In genomic region chr15:40506964-40507571, GRCh38 we compare ENCODE assay signal across 1 cellular context.
TF ChIP-seq lines count a peak whose summit lies in the region.

No MANE protein-coding gene starts in this region.

TF ChIP-seq in K562, 482 proteins besides CTCF, POLR2A, EP300 and RAD21 (continued from another document and continues in another):
- TF ChIP-seq CHD7 (IDR thresholded peaks at IDR 0.05; ENCODE audit: low read depth, low read length) (no peak), FOXP1 (CRISPR knock-in tag; IDR thresholded peaks at IDR 0.05) (0 out of 2 replicates have a peak, but pooled peaks have one; percentile 41), SNRNP70 (optimal IDR thresholded peaks at IDR 0.05; ENCODE audit: low read depth, low read length) (no peak), CCAR2 (IDR thresholded peaks at IDR 0.05; ENCODE audit: low read depth, low read length) (no peak), VEZF1 (CRISPR knock-in tag; IDR thresholded peaks at IDR 0.05) (peak; percentile 87), XRCC5 (IDR thresholded peaks at IDR 0.05; ENCODE audit: low read depth, low read length) (peak; percentile 94), TRIM28 (IDR thresholded peaks at IDR 0.05) (peak; percentile 38; the same call in 1 of the 2 replicates), CREB1 (IDR thresholded peaks at IDR 0.05) (no peak), CREB1 (CRISPR knock-in tag; IDR thresholded peaks at IDR 0.05) (0 out of 2 replicates have a peak, but pooled peaks have one; percentile 49), NR0B1 (IDR thresholded peaks at IDR 0.05; ENCODE audit: partially characterized antibody) (no peak), SMARCA4 (IDR thresholded peaks at IDR 0.05) (0 out of 2 replicates have a peak, but pooled peaks have one; percentile 63), KLF16 (IDR thresholded peaks at IDR 0.05) (peak; percentile 50; the same call in 1 of the 2 replicates), MAZ (CRISPR knock-in tag; conservative IDR thresholded peaks at IDR 0.05 in 1 of 2, IDR thresholded peaks at IDR 0.05 in 1 of 2) (peak; percentile 56 to 95; a peak in 3 of 4 replicates), RCOR1 (IDR thresholded peaks at IDR 0.05; ENCODE audit: borderline replicate concordance in 1 of 2, low read depth in 2 of 2, low read length in 2 of 2) (peak in 1 of 2 experiments; percentile 72; a peak in 1 of 4 replicates), MAFF (IDR thresholded peaks at IDR 0.05; ENCODE audit: low read length) (no peak), TAF1 (IDR thresholded peaks at IDR 0.05; ENCODE audit: control insufficient read depth, extremely low read depth, insufficient read depth, low read length, severe bottlenecking) (peak; percentile 46), NCOR1 (IDR thresholded peaks at IDR 0.05) (no peak), ESRRA (IDR thresholded peaks at IDR 0.05; ENCODE audit: borderline replicate concordance, low read depth) (peak; percentile 59; the same call in 1 of the 2 replicates), CHD4 (IDR thresholded peaks at IDR 0.05; ENCODE audit: insufficient read depth, insufficient replicate concordance, low read depth, low read length, poor library complexity, severe bottlenecking) (no peak), CC2D1A (IDR thresholded peaks at IDR 0.05) (peak; percentile 68; the same call in 1 of the 2 replicates), MYC (IDR thresholded peaks at IDR 0.05; ENCODE audit: low read depth, low read length) (peak; percentile 63), MYC (CRISPR knock-in tag; IDR thresholded peaks at IDR 0.05; ENCODE audit: borderline replicate concordance, low read depth) (no peak), HDAC6 (IDR thresholded peaks at IDR 0.05; ENCODE audit: low read depth, low read length) (no peak), CSDE1 (IDR thresholded peaks at IDR 0.05) (no peak), HDAC2 (IDR thresholded peaks at IDR 0.05) (0 out of 2 replicates have a peak, but pooled peaks have one; percentile 35), ATF7 (IDR thresholded peaks at IDR 0.05) (peak; percentile 50; the same call in 1 of the 2 replicates)
- TF ChIP-seq, protein P1, sequence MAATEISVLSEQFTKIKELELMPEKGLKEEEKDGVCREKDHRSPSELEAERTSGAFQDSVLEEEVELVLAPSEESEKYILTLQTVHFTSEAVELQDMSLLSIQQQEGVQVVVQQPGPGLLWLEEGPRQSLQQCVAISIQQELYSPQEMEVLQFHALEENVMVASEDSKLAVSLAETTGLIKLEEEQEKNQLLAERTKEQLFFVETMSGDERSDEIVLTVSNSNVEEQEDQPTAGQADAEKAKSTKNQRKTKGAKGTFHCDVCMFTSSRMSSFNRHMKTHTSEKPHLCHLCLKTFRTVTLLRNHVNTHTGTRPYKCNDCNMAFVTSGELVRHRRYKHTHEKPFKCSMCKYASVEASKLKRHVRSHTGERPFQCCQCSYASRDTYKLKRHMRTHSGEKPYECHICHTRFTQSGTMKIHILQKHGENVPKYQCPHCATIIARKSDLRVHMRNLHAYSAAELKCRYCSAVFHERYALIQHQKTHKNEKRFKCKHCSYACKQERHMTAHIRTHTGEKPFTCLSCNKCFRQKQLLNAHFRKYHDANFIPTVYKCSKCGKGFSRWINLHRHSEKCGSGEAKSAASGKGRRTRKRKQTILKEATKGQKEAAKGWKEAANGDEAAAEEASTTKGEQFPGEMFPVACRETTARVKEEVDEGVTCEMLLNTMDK (IDR thresholded peaks at IDR 0.05; ENCODE audit: borderline replicate concordance, insufficient read depth, low read depth, low read length, poor library complexity, severe bottlenecking): peak; percentile 100
- TF ChIP-seq, protein P2, sequence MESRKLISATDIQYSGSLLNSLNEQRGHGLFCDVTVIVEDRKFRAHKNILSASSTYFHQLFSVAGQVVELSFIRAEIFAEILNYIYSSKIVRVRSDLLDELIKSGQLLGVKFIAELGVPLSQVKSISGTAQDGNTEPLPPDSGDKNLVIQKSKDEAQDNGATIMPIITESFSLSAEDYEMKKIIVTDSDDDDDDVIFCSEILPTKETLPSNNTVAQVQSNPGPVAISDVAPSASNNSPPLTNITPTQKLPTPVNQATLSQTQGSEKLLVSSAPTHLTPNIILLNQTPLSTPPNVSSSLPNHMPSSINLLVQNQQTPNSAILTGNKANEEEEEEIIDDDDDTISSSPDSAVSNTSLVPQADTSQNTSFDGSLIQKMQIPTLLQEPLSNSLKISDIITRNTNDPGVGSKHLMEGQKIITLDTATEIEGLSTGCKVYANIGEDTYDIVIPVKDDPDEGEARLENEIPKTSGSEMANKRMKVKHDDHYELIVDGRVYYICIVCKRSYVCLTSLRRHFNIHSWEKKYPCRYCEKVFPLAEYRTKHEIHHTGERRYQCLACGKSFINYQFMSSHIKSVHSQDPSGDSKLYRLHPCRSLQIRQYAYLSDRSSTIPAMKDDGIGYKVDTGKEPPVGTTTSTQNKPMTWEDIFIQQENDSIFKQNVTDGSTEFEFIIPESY (CRISPR knock-in tag; IDR thresholded peaks at IDR 0.05): peak; percentile 56
- TF ChIP-seq, protein P3, sequence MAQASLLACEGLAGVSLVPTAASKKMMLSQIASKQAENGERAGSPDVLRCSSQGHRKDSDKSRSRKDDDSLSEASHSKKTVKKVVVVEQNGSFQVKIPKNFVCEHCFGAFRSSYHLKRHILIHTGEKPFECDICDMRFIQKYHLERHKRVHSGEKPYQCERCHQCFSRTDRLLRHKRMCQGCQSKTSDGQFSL (CRISPR knock-in tag; IDR thresholded peaks at IDR 0.05): no peak
- TF ChIP-seq, protein P3 (tag; IDR thresholded peaks at IDR 0.05): no peak
- TF ChIP-seq, protein P4, sequence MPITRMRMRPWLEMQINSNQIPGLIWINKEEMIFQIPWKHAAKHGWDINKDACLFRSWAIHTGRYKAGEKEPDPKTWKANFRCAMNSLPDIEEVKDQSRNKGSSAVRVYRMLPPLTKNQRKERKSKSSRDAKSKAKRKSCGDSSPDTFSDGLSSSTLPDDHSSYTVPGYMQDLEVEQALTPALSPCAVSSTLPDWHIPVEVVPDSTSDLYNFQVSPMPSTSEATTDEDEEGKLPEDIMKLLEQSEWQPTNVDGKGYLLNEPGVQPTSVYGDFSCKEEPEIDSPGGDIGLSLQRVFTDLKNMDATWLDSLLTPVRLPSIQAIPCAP (CRISPR knock-in tag; IDR thresholded peaks at IDR 0.05; ENCODE audit: borderline replicate concordance): 0 out of 2 replicates have a peak, but pooled peaks have one; percentile 32
- TF ChIP-seq, protein P5, sequence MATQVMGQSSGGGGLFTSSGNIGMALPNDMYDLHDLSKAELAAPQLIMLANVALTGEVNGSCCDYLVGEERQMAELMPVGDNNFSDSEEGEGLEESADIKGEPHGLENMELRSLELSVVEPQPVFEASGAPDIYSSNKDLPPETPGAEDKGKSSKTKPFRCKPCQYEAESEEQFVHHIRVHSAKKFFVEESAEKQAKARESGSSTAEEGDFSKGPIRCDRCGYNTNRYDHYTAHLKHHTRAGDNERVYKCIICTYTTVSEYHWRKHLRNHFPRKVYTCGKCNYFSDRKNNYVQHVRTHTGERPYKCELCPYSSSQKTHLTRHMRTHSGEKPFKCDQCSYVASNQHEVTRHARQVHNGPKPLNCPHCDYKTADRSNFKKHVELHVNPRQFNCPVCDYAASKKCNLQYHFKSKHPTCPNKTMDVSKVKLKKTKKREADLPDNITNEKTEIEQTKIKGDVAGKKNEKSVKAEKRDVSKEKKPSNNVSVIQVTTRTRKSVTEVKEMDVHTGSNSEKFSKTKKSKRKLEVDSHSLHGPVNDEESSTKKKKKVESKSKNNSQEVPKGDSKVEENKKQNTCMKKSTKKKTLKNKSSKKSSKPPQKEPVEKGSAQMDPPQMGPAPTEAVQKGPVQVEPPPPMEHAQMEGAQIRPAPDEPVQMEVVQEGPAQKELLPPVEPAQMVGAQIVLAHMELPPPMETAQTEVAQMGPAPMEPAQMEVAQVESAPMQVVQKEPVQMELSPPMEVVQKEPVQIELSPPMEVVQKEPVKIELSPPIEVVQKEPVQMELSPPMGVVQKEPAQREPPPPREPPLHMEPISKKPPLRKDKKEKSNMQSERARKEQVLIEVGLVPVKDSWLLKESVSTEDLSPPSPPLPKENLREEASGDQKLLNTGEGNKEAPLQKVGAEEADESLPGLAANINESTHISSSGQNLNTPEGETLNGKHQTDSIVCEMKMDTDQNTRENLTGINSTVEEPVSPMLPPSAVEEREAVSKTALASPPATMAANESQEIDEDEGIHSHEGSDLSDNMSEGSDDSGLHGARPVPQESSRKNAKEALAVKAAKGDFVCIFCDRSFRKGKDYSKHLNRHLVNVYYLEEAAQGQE (CRISPR knock-in tag; IDR thresholded peaks at IDR 0.05; ENCODE audit: low read depth): peak; percentile 49; the same call in 1 of the 2 replicates
